ENCODE assay signal across 8 cellular contexts in genomic region chr10:89426230-89426868, GRCh38. TPM values are rescaled to one million over a fixed set of nuclear protein-coding genes. Genes with fewer than 3 reads are reported as not detected.
DNase-seq lines count a peak whose midpoint lies in the region; ATAC-seq and TF ChIP-seq lines count a peak whose summit lies in the region.

No MANE protein-coding gene starts in this region.

- 38 to 46% methylated on average over 5 of the region's 5 CpGs for WGBS in body of pancreas, 2 donors

- H3K27me3 ChIP-seq in body of pancreas: no peaks in the 10 kb centered on the region

- no peaks in the 10 kb centered on the region for H3K9me3 ChIP-seq in body of pancreas

- H3K4me1 Mint-ChIP-seq in immature natural killer cell: peaks cover 0 to 2% of the 10 kb centered on the region in 2 donors
- H3K4me1 Mint-ChIP-seq in stimulated activated naive CD8-positive, alpha-beta T cell treated with anti-CD3 and anti-CD28 coated beads, Interleukin-15, amount 100 ng/mL, for 72 hours: no peaks in the 10 kb centered on the region

- no peaks in the 10 kb centered on the region for H3K9me3 Mint-ChIP-seq in immature natural killer cell
- H3K9me3 Mint-ChIP-seq in stimulated activated naive CD8-positive, alpha-beta T cell treated with anti-CD3 and anti-CD28 coated beads, Interleukin-15, amount 100 ng/mL, for 72 hours: no peaks in the 10 kb centered on the region

- in situ Hi-C loops in GM13976 (cut with MboI; ENCODE audit: low sequenced_read_pairs, unreplicated experiment): loop anchor here (10.0 kb wide), 1 partner anchor 128 kb away; no protein-coding TSS in a partner anchor

- peak; percentile 57 for TF ChIP-seq CTCF in GM13976 (IDR thresholded peaks at IDR 0.05; ENCODE audit: borderline replicate concordance, control extremely low read depth, extremely low read depth, insufficient read depth, missing control alignments)
- peak; percentile 66 to 93 (median 84) for TF ChIP-seq CTCF in body of pancreas (IDR thresholded peaks at IDR 0.05)

- H3K27ac ChIP-seq in body of pancreas: no peak overlapping the region

- H3K36me3 Mint-ChIP-seq in immature natural killer cell: peaks cover 1 to 4% (median 4%) of the 10 kb centered on the region in 3 donors

- peaks cover 0 to 7% (median 4%) of the 10 kb centered on the region in 3 donors for H3K27me3 Mint-ChIP-seq in immature natural killer cell (ENCODE audit: low read depth in 3 of 3)
- H3K27me3 Mint-ChIP-seq in stimulated activated naive CD8-positive, alpha-beta T cell treated with anti-CD3 and anti-CD28 coated beads, Interleukin-15, amount 100 ng/mL, for 72 hours: peaks cover 9% of the 10 kb centered on the region

- intact Hi-C loops in body of pancreas (cut with DNase I): loop anchor here (5.0 kb wide), 1 partner anchor 136 kb away; no protein-coding TSS in a partner anchor

- DNase-seq in AML-193 (lab: John Stamatoyannopoulos, UW): peak; percentile 24 to 56
- DNase-seq in GM13976 (ENCODE audit: low spot score): peak; percentile 48
- DNase-seq in NCI-H1694 treated with DMSO at 0.1 percent for 48 hours (lab: John Stamatoyannopoulos, UW): peak; percentile 15
- peak in 3 of 4 donors; percentile 39 to 41 (median 39) for DNase-seq in body of pancreas
- DNase-seq in immature natural killer cell: peak in 2 of 3 donors; percentile 11 to 13
- no peak for DNase-seq in stimulated activated naive CD8-positive, alpha-beta T cell treated with anti-CD3 and anti-CD28 coated beads, Interleukin-15, amount 100 ng/mL, for 72 hours
- no peak for DNase-seq in ureter (ENCODE audit: low spot score)

- no peak overlapping the region for H3K4me3 ChIP-seq in body of pancreas

- H3K4me3 Mint-ChIP-seq in immature natural killer cell: no peak overlapping the region
- no peak overlapping the region for H3K4me3 Mint-ChIP-seq in stimulated activated naive CD8-positive, alpha-beta T cell treated with anti-CD3 and anti-CD28 coated beads, Interleukin-15, amount 100 ng/mL, for 72 hours

- TF ChIP-seq POLR2A in body of pancreas (IDR thresholded peaks at IDR 0.05): no peak

- peaks cover 10% of the 10 kb centered on the region for H3K4me1 ChIP-seq in body of pancreas

- ATAC-seq in body of pancreas (peak; percentile 85), GM21825 (IDR thresholded peaks at IDR 0.05; ENCODE audit: unreplicated experiment) (no peak)
- peak; percentile 64 for ATAC-seq in stimulated activated naive CD8-positive, alpha-beta T cell treated with anti-CD3 and anti-CD28 coated beads, Interleukin-15, amount 100 ng/mL, for 72 hours

- H3K27ac Mint-ChIP-seq in immature natural killer cell: no peak overlapping the region
- no peak overlapping the region for H3K27ac Mint-ChIP-seq in stimulated activated naive CD8-positive, alpha-beta T cell treated with anti-CD3 and anti-CD28 coated beads, Interleukin-15, amount 100 ng/mL, for 72 hours

- no peaks in the 10 kb centered on the region for H3K36me3 ChIP-seq in body of pancreas (replicated peaks in 1 of 2; ENCODE audit: insufficient read depth in 1 of 2, low read depth in 2 of 2)

RNA-seq across cellular contexts. Expression of gene IFIT5, which starts 12.0 kb away (rescaled TPM):
- total RNA-seq in body of pancreas (10 to 100 TPM in 1 of 2 donors, 1 to 10 TPM in 1; 1.6 to 11.7 TPM), ureter (17.4 TPM)
- polyA plus RNA-seq in immature natural killer cell: 10 to 100 TPM in 2 of 3 donors, 1 to 10 TPM in 1; 9.2 to 10.4 (median 10.2) TPM

RNA-seq across cellular contexts. Expression of gene IFIT1, which starts 33.9 kb away (rescaled TPM):
- 1 to 10 TPM; 1.3 to 7.0 TPM for total RNA-seq in body of pancreas
- 1 to 10 TPM in 2 of 3 donors, under 1 TPM in 1; 0.43 to 6.0 (median 1.8) TPM for polyA plus RNA-seq in immature natural killer cell
- total RNA-seq in ureter: 4.1 TPM

RNA-seq across cellular contexts. Expression of gene IFIT1B, which starts 48.5 kb away (rescaled TPM):
- total RNA-seq in body of pancreas (not detected), ureter (not detected)
- under 1 TPM in 1 of 3 donors, not detected in 2; 0.11 TPM for polyA plus RNA-seq in immature natural killer cell

Comparison
In these comparisons a context has a peak if more than half of its experiments do, and no peak if none do; other contexts are left out.
1. DNase-seq: peak in AML-193 (2 of 2), GM13976 (single experiment), NCI-H1694 treated with DMSO at 0.1 percent for 48 hours (single experiment), body of pancreas (3 of 4) and immature natural killer cell (2 of 3); none in stimulated activated naive CD8-positive, alpha-beta T cell treated with anti-CD3 and anti-CD28 coated beads, Interleukin-15, amount 100 ng/mL, for 72 hours (0 of 2) and ureter (single experiment).